Comparison of ENCODE assay signal across 14 cellular contexts in the genomic region with DNA sequence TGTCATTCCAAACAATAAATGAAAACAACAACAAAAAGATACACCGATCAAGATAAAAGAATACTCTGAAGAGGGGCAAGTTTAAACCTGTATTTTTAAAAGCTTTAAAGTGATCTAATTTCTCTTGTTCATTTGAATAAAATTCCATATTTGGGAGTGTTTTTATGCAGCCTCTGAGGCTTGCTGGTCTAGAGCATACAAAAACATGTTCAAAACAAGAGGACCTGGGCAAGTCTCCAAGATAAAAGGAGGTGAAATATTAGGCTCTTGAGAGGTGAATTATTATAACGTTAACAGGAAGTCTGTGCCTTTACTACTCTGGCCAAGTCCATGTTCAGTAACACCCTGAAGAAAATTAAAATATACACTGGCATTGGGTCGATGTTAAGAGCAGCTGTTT. TPM values are rescaled to one million over a fixed set of nuclear protein-coding genes. Genes with fewer than 3 reads are reported as not detected.
DNase-seq lines count a peak whose midpoint lies in the region; ATAC-seq and TF ChIP-seq lines count a peak whose summit lies in the region.
"Had no signal": no experiment of that assay in that cellular context is flagged by ENCODE, and none has a peak within 500 bp of the region (broad histone marks: within the 10 kb centered on the region; RNA-seq: fewer than 3 reads in every experiment).

No MANE protein-coding gene starts in this region.

- H3K4me3 ChIP-seq in PC-3 (ENCODE audit: low read length) (no peak overlapping the region), fibroblast of mammary gland (ENCODE audit: control insufficient read depth, low read depth, low read length) (no peak overlapping the region), skin epidermis (no peak overlapping the region)
- H3K4me3 ChIP-seq: colonic mucosa, K562 had no signal

- peak overlapping the region; percentile 3; the same call in 1 of the 2 replicates for H3K4me2 ChIP-seq in PC-3 (ENCODE audit: low read length)

- no peaks in the 10 kb centered on the region for H3K9me3 ChIP-seq in PC-3 (ENCODE audit: low read length)
- H3K9me3 ChIP-seq: colonic mucosa had no signal

- H3K4me1 ChIP-seq in PC-3 (ENCODE audit: insufficient read depth, low read length), result peaks cover 20% of the 10 kb centered on the region
- H3K4me1 ChIP-seq: colonic mucosa had no signal

- CTCF ChIA-PET in PC-3 (lab: Charles Lee), result interaction anchor here (0.6 to 2.1 kb wide), 3 partner anchors 25 to 229 kb away, joined by 3 to 14 read pairs (median 7); no protein-coding TSS in a partner anchor

- no peaks in the 10 kb centered on the region for H4K20me1 ChIP-seq in PC-3 (ENCODE audit: low read length)

- peaks cover 27% of the 10 kb centered on the region for H3K79me2 ChIP-seq in PC-3 (ENCODE audit: low read length)

- peak; percentile 38 for DNase-seq in HPDE6-E6E7 (ENCODE audit: extremely low spot score)
- no peak for DNase-seq in PC-3
- peak; percentile 39 for DNase-seq in fibroblast of mammary gland (ENCODE audit: low read depth)
- no peak for DNase-seq in ecto neural progenitor cell (ENCODE audit: low spot score)
- no peak for DNase-seq in GM19240 (ENCODE audit: insufficient read length, low spot score)
- no peak for DNase-seq in GM03348 (ENCODE audit: low spot score)
- DNase-seq: activated CD4-positive, CD25-positive, alpha-beta regulatory T cell; activated effector memory CD4-positive, alpha-beta T cell treated with Interleukin-2 at 50 U/mL for 16 hours; CD4-positive, alpha-beta memory T cell; colonic mucosa; NCI-H510A had no signal

- POLR2A ChIA-PET in PC-3 (lab: Charles Lee; ENCODE audit: unreplicated experiment), result no interaction called here

- BruUV-seq in PC-3 (replicated peaks; lab: Mats Ljungman, UMichigan), result no TSS peak

- peak overlapping the region; percentile 83 for H3K27ac ChIP-seq in PC-3 (ENCODE audit: low read length)
- H3K27ac ChIP-seq in skin epidermis, result peak overlapping the region in 14 of 21 experiments; percentile 23 to 75 (median 60)
- H3K27ac ChIP-seq: colonic mucosa had no signal

- H3K36me3 ChIP-seq in PC-3 (ENCODE audit: low read depth, low read length), result peaks cover 59% of the 10 kb centered on the region
- H3K36me3 ChIP-seq: colonic mucosa had no signal

- intact Hi-C loops in PC-3 (cut with micrococcal nuclease), result loop anchor here (1.0 kb wide), 1 partner anchor 10 kb away; no protein-coding TSS in a partner anchor

- H3F3A ChIP-seq in PC-3 (ENCODE audit: low read length, unreplicated experiment), result no peaks in the 10 kb centered on the region

- H3K9ac ChIP-seq in PC-3 (ENCODE audit: low read length), result peak overlapping the region; percentile 54

- TF ChIP-seq CTCF in PC-3 (conservative IDR thresholded peaks at IDR 0.05; ENCODE audit: low read depth, low read length) (no peak), fibroblast of mammary gland (conservative IDR thresholded peaks at IDR 0.05; ENCODE audit: control insufficient read depth, insufficient read depth, low read depth, low read length) (no peak)

- H3K27me3 ChIP-seq in PC-3 (ENCODE audit: low read length), result no peaks in the 10 kb centered on the region
- H3K27me3 ChIP-seq: colonic mucosa had no signal

- ATAC-seq in PC-3, result peak; percentile 13
- ATAC-seq in activated CD4-positive, CD25-positive, alpha-beta regulatory T cell treated with anti-CD3 and anti-CD28 coated beads, Interleukin-2, amount 50 U/mL, for 24 hours, result no peak
- ATAC-seq: K562 had no signal

- no peaks in the 10 kb centered on the region for H3K9me2 ChIP-seq in PC-3 (replicated peaks; ENCODE audit: low read length)

- H2AFZ ChIP-seq in PC-3 (ENCODE audit: low read length), result no peak overlapping the region

RNA-seq across cellular contexts. Expression of a gene that starts 20.1 kb away (rescaled TPM):
- total RNA-seq in PC-3 (2014; rRNA removed), result 27.8 and 36.3 TPM in 2 replicates

RNA-seq across cellular contexts. Expression of a gene that starts 39.8 kb away (rescaled TPM):
- total RNA-seq in PC-3 (2014; rRNA removed), result 16.1 and 17.5 TPM in 2 replicates

Comparison
In these comparisons a context has a peak if more than half of its experiments do, and no peak if none do; other contexts are left out.
1. DNase-seq: peak in HPDE6-E6E7 (single experiment) and fibroblast of mammary gland (single experiment); none in PC-3 (single experiment), ecto neural progenitor cell (single experiment), GM19240 (single experiment) and GM03348 (single experiment).